ENCODE assay signal across 25 cellular contexts in genomic region chr9:90021216-90021906, GRCh38.
"Had no signal": no experiment of that assay in that cellular context is flagged by ENCODE, and none has a peak within 500 bp of the region (broad histone marks: within the 10 kb centered on the region; RNA-seq: fewer than 3 reads in every experiment).

No MANE protein-coding gene starts in this region.

- H3K9me3 ChIP-seq: lower lobe of right lung, neutrophil, prostate gland, suprapubic skin, thyroid gland had no signal

- H3K4me3 Mint-ChIP-seq: immature natural killer cell; natural killer cell treated with Interleukin-12 subunit alpha and Interleukin-12 subunit beta and Interleukin-15 and Interleukin-18, amount 100 ng/mL, for 72 hours; neural crest cell; stimulated activated naive CD8-positive, alpha-beta T cell treated with anti-CD3 and anti-CD28 coated beads, Interleukin-15, amount 100 ng/mL, for 72 hours; type B pancreatic cell had no signal

- H3K36me3 ChIP-seq: left ventricle myocardium inferior, lower lobe of right lung, neutrophil, prostate gland, right atrium auricular region, suprapubic skin, thyroid gland had no signal

- H3K4me3 ChIP-seq: left ventricle myocardium inferior, lower lobe of right lung, prostate gland, right atrium auricular region, suprapubic skin, thyroid gland had no signal

- DNase-seq: caudate nucleus; cerebellar nuclear complex; cortex of kidney; effector CD4-positive, alpha-beta T cell; foreskin keratinocyte; hypothalamus; immature natural killer cell; islet precursor cell; kidney glomerular epithelial cell; left colon; left ventricle myocardium inferior; lower lobe of right lung; stimulated activated CD4-positive, alpha-beta T cell treated with anti-CD3 and anti-CD28 coated beads, Interleukin-15, amount 100 ng/mL, for 24 hours; stimulated activated CD4-positive, alpha-beta T cell treated with anti-CD3 and anti-CD28 coated beads, Interleukin-2, amount 100 ng/mL, for 48 hours; stimulated activated naive CD4-positive, alpha-beta T cell; stimulated activated naive CD8-positive, alpha-beta T cell treated with anti-CD3 and anti-CD28 coated beads, Interleukin-15, amount 100 ng/mL, for 72 hours; thyroid gland had no signal

- H3K27ac Mint-ChIP-seq: type B pancreatic cell had no signal

- H3K4me1 ChIP-seq: prostate gland, right atrium auricular region, thyroid gland had no signal

- H3K27ac ChIP-seq: left ventricle myocardium inferior, lower lobe of right lung, neutrophil, prostate gland, right atrium auricular region, suprapubic skin, thyroid gland had no signal

- H3K27me3 ChIP-seq: foreskin keratinocyte, right atrium auricular region, suprapubic skin, thyroid gland had no signal

- ATAC-seq: left colon; lower lobe of right lung; natural killer cell treated with Interleukin-12 subunit alpha and Interleukin-12 subunit beta and Interleukin-15 and Interleukin-18, amount 100 ng/mL, for 72 hours; sciatic nerve; stimulated activated naive CD8-positive, alpha-beta T cell treated with anti-CD3 and anti-CD28 coated beads, Interleukin-15, amount 100 ng/mL, for 72 hours had no signal

- H3K4me1 Mint-ChIP-seq: neural crest cell had no signal

- H3K9me3 Mint-ChIP-seq: neural crest cell; stimulated activated naive CD8-positive, alpha-beta T cell treated with anti-CD3 and anti-CD28 coated beads, Interleukin-15, amount 100 ng/mL, for 72 hours; type B pancreatic cell had no signal

- H3K36me3 Mint-ChIP-seq: natural killer cell treated with Interleukin-12 subunit alpha and Interleukin-12 subunit beta and Interleukin-15 and Interleukin-18, amount 100 ng/mL, for 72 hours; type B pancreatic cell had no signal
